Comparison of ENCODE assay signal across 7 cellular contexts in genomic region chr12:56193025-56193578, GRCh38. TPM values are rescaled to one million over a fixed set of nuclear protein-coding genes. Genes with fewer than 3 reads are reported as not detected.
DNase-seq lines count a peak whose midpoint lies in the region; ATAC-seq, FAIRE-seq and TF ChIP-seq lines count a peak whose summit lies in the region.

No MANE protein-coding gene starts in this region.

- peak; percentile 30; the same call in 1 of the 2 replicates for TF ChIP-seq POLR2A in GM12892 (IDR thresholded peaks at IDR 0.05; ENCODE audit: low read depth, low read length)

- no peak overlapping the region for H2AFZ ChIP-seq in SU-DHL-6 (ENCODE audit: low read depth, low read length, severe bottlenecking)

- H3K9ac ChIP-seq in SU-DHL-6 (ENCODE audit: low read length) = no peak overlapping the region

- H3K4me3 ChIP-seq in SU-DHL-6 (ENCODE audit: insufficient read depth, low read length, poor library complexity, severe bottlenecking) = no peak overlapping the region
- H3K4me3 ChIP-seq in right atrium auricular region = no peak overlapping the region

- H3K36me3 ChIP-seq in SU-DHL-6 (ENCODE audit: low read length) = no peaks in the 10 kb centered on the region
- H3K36me3 ChIP-seq in right atrium auricular region = no peaks in the 10 kb centered on the region

- peaks cover 9% of the 10 kb centered on the region for H3K79me2 ChIP-seq in SU-DHL-6 (ENCODE audit: insufficient read depth, low read length)

- no peak overlapping the region for H3K4me2 ChIP-seq in SU-DHL-6 (ENCODE audit: low read depth, low read length, poor library complexity, severe bottlenecking)

- peaks cover 0 to 13% of the 10 kb centered on the region in 2 donors for H3K4me1 ChIP-seq in right atrium auricular region

- peak; percentile 92 for TF ChIP-seq CTCF in SU-DHL-6 (IDR thresholded peaks at IDR 0.05; ENCODE audit: insufficient read depth, low read length, poor library complexity, severe bottlenecking)
- TF ChIP-seq CTCF in right atrium auricular region (IDR thresholded peaks at IDR 0.05) = peak; percentile 67 to 86

- H3K27me3 ChIP-seq in SU-DHL-6 (ENCODE audit: low read length) (no peaks in the 10 kb centered on the region), right atrium auricular region (no peaks in the 10 kb centered on the region)

- peak; percentile 43 for DNase-seq in GM12892 (ENCODE audit: insufficient read length)
- peak; percentile 85 for DNase-seq in NCI-H1436 (lab: John Stamatoyannopoulos, UW)
- peak; percentile 46 for DNase-seq in activated naive CD8-positive, alpha-beta T cell treated with anti-CD3 and anti-CD28 coated beads, Interleukin-2, amount 50 U/mL, for 16 hours (ENCODE audit: low read depth, low spot score)
- peak; percentile 82 for DNase-seq in right atrium auricular region (ENCODE audit: low spot score)
- peak; percentile 85 for DNase-seq in sciatic nerve (ENCODE audit: low spot score)

- peak; percentile 30 for ATAC-seq in sciatic nerve
- ATAC-seq in GM19023 (IDR thresholded peaks at IDR 0.05; ENCODE audit: unreplicated experiment) = no peak

- peaks cover 18% of the 10 kb centered on the region for H3F3A ChIP-seq in SU-DHL-6 (ENCODE audit: insufficient read depth)

- H3K9me3 ChIP-seq in SU-DHL-6 (ENCODE audit: insufficient read depth, low read length) (no peaks in the 10 kb centered on the region), right atrium auricular region (no peaks in the 10 kb centered on the region)

- intact Hi-C loops in sciatic nerve (cut with DNase I) = loop anchor here (10.0 kb wide), 1 partner anchor 272 kb away; the partner anchor contains the start of gene SPRYD4

- FAIRE-seq in GM12892 (lab: Jason Lieb, UNC) = peak; percentile 86

- H3K27ac ChIP-seq in SU-DHL-6 (ENCODE audit: low read depth, low read length) = no peak overlapping the region
- H3K27ac ChIP-seq in right atrium auricular region = no peak overlapping the region

- no peaks in the 10 kb centered on the region for H4K20me1 ChIP-seq in SU-DHL-6 (ENCODE audit: low read depth, low read length)

- H3K9me2 ChIP-seq in SU-DHL-6 (replicated peaks; ENCODE audit: insufficient read depth, low read length) = no peaks in the 10 kb centered on the region

RNA-seq across cellular contexts. Expression of gene SMARCC2, which starts 3.8 kb away (rescaled TPM):
- polyA plus RNA-seq in GM12892 (2012; ENCODE audit: missing spikeins) = 42.7 TPM
- 10 to 100 TPM; 45.0 to 70.2 TPM for total RNA-seq in right atrium auricular region
- 160 TPM for total RNA-seq in sciatic nerve

RNA-seq across cellular contexts. Expression of gene RNF41, which starts 28.6 kb away (rescaled TPM):
- polyA plus RNA-seq in GM12892 (2012; ENCODE audit: missing spikeins) = 20.2 TPM
- total RNA-seq in right atrium auricular region (10 to 100 TPM; 45.1 to 88.4 TPM), sciatic nerve (40.7 TPM)

RNA-seq across cellular contexts. Expression of gene NABP2, which starts 31.0 kb away (rescaled TPM):
- polyA plus RNA-seq in GM12892 (2012; ENCODE audit: missing spikeins) = 47.0 TPM
- total RNA-seq in right atrium auricular region (10 to 100 TPM; 19.7 to 23.6 TPM), sciatic nerve (18.5 TPM)

RNA-seq across cellular contexts. Expression of gene MYL6, which starts 34.9 kb away (rescaled TPM):
- polyA plus RNA-seq in GM12892 (2012; ENCODE audit: missing spikeins) = 1,951 TPM
- total RNA-seq in right atrium auricular region = 1,000 to 10,000 TPM in 1 of 2 donors, 100 to 1,000 TPM in 1; 567 to 1,179 TPM
- 993 TPM for total RNA-seq in sciatic nerve

RNA-seq across cellular contexts. Expression of gene SLC39A5, which starts 36.7 kb away (rescaled TPM):
- not detected for polyA plus RNA-seq in GM12892 (2012; ENCODE audit: missing spikeins)
- total RNA-seq in right atrium auricular region = not detected
- 0.80 TPM for total RNA-seq in sciatic nerve
